In genomic region chr1:210920716-210921694, GRCh38 we compare ENCODE assay signal across 29 cellular contexts.
"Had no signal": no experiment of that assay in that cellular context is flagged by ENCODE, and none has a peak within 500 bp of the region (broad histone marks: within the 10 kb centered on the region; RNA-seq: fewer than 3 reads in every experiment).

No MANE protein-coding gene starts in this region.

- H3K79me2 ChIP-seq: parathyroid adenoma had no signal

- DNase-seq: hippocampal formation; kidney glomerular epithelial cell; left cardiac atrium; left lung; mesendoderm; naive B cell; natural killer cell; nephron progenitor cell; occipital lobe; stimulated activated CD4-positive, alpha-beta T cell treated with anti-CD3 and anti-CD28 coated beads, Interleukin-12 subunit alpha, Interleukin-12 subunit beta, amount 100 ng/mL, for 4 hours; stimulated activated CD4-positive, alpha-beta T cell treated with anti-CD3 and anti-CD28 coated beads, Interleukin-15, amount 100 ng/mL, for 24 hours; stimulated activated CD4-positive, alpha-beta T cell treated with anti-CD3 and anti-CD28 coated beads, Interleukin-2, amount 100 ng/mL, for 24 hours; stimulated activated CD4-positive, alpha-beta T cell treated with anti-CD3 and anti-CD28 coated beads, Interleukin-4, amount 100 ng/mL, for 24 hours; stimulated activated naive CD4-positive, alpha-beta T cell; tibial artery; trophoblast cell; upper lobe of right lung had no signal

- H3K4me1 ChIP-seq: left lung, parathyroid adenoma, right atrium auricular region, suprapubic skin, tibial artery, upper lobe of right lung had no signal

- H3K4me2 ChIP-seq: neural progenitor cell had no signal

- H3K9me3 ChIP-seq: neutrophil, upper lobe of right lung had no signal

- H2AFZ ChIP-seq: neural progenitor cell, parathyroid adenoma had no signal

- H3K9ac ChIP-seq: neural progenitor cell, parathyroid adenoma had no signal

- H3K27me3 ChIP-seq: left lung, neural progenitor cell, neutrophil, right atrium auricular region, suprapubic skin, tibial artery, upper lobe of right lung had no signal

- H3K27ac ChIP-seq: left lung, neural progenitor cell, neutrophil, parathyroid adenoma, right atrium auricular region, skin epidermis, suprapubic skin, thoracic aorta, tibial artery, upper lobe of right lung had no signal

- H3K4me3 ChIP-seq: left lung, lung, neural progenitor cell, right atrium auricular region, skin epidermis, suprapubic skin, thoracic aorta, tibial artery, upper lobe of right lung had no signal

- FAIRE-seq: keratinocyte, urothelium cell line had no signal

- ATAC-seq: left cardiac atrium; left lung; natural killer cell; sciatic nerve; stimulated activated effector memory CD8-positive, alpha-beta T cell treated with anti-CD3 and anti-CD28 coated beads, Interleukin-12 subunit alpha, Interleukin-12 subunit beta, amount 100 ng/mL, for 72 hours; upper lobe of right lung had no signal

- H3K36me3 ChIP-seq: left lung, neural progenitor cell, neutrophil, right atrium auricular region, suprapubic skin, thoracic aorta, tibial artery, upper lobe of right lung had no signal
